In genomic region chr14:39279515-39279914, GRCh38 we compare ENCODE assay signal across 24 cellular contexts.
"Had no signal": no experiment of that assay in that cellular context is flagged by ENCODE, and none has a peak within 500 bp of the region (broad histone marks: within the 10 kb centered on the region; RNA-seq: fewer than 3 reads in every experiment).

No MANE protein-coding gene starts in this region.

- H3K36me3 ChIP-seq: breast epithelium, ovary, uterus had no signal

- H3K27me3 ChIP-seq: breast epithelium, esophagus muscularis mucosa, foreskin keratinocyte, heart left ventricle, left lung, ovary, uterus had no signal

- H3K27ac Mint-ChIP-seq: activated B cell treated with CpG ODN at 0.5 μM for 24 hours; dendritic cell treated with granulocyte-macrophage colony-stimulating factor and Interleukin-4, amounts not matched to agents 40 ng/mL and 50 ng/mL, for 4 days; progenitor cell of endocrine pancreas; T-helper 2 cell treated with Interferon-gamma antibody and Interleukin-4, amounts not matched to agents 5 μg/mL and 100 μg/mL, for 36 hours had no signal

- DNase-seq: activated B cell treated with CpG ODN at 0.5 μM for 24 hours; activated naive CD4-positive, alpha-beta T cell; central memory CD4-positive, alpha-beta T cell; foreskin keratinocyte; heart left ventricle; hypothalamus; left lung; lower lobe of right lung; mucosa of descending colon; ovary; stimulated activated CD4-positive, alpha-beta T cell treated with anti-CD3 and anti-CD28 coated beads, Interleukin-12 subunit alpha, Interleukin-12 subunit beta, amount 100 ng/mL, for 4 hours; stimulated activated CD4-positive, alpha-beta T cell treated with anti-CD3 and anti-CD28 coated beads, Interleukin-4, amount 100 ng/mL, for 1 hour; T-helper 1 cell; trophoblast cell; uterus had no signal

- H3K9me3 ChIP-seq: breast epithelium, esophagus muscularis mucosa, heart left ventricle, left lung, lower lobe of right lung, mucosa of descending colon, ovary, thoracic aorta, uterus had no signal

- ATAC-seq: foreskin keratinocyte, heart left ventricle, left lung, lower lobe of right lung, mucosa of descending colon, sciatic nerve had no signal

- H3K4me3 ChIP-seq: breast epithelium, esophagus muscularis mucosa, heart left ventricle, left lung, lower lobe of right lung, mucosa of descending colon, ovary, skin epidermis, thoracic aorta, uterus had no signal

- H3K4me3 Mint-ChIP-seq: activated B cell treated with CpG ODN at 0.5 μM for 24 hours; dendritic cell treated with granulocyte-macrophage colony-stimulating factor and Interleukin-4, amounts not matched to agents 40 ng/mL and 50 ng/mL, for 4 days; stimulated activated naive CD8-positive, alpha-beta T cell treated with anti-CD3 and anti-CD28 coated beads, Interleukin-15, Interleukin-2, amounts not matched to agents 100 ng/mL and 50 ng/mL, for 24 hours; T-helper 2 cell treated with Interferon-gamma antibody and Interleukin-4, amounts not matched to agents 5 μg/mL and 100 μg/mL, for 36 hours had no signal

- H3K27ac ChIP-seq: breast epithelium, esophagus muscularis mucosa, foreskin keratinocyte, heart left ventricle, left lung, lower lobe of right lung, ovary, skin epidermis, thoracic aorta, uterus had no signal

- H3K4me1 ChIP-seq: breast epithelium, foreskin keratinocyte, left lung, lower lobe of right lung, uterus had no signal

- H3K9me3 Mint-ChIP-seq: activated B cell treated with CpG ODN at 0.5 μM for 24 hours; dendritic cell treated with granulocyte-macrophage colony-stimulating factor and Interleukin-4, amounts not matched to agents 40 ng/mL and 50 ng/mL, for 4 days; stimulated activated naive CD8-positive, alpha-beta T cell treated with anti-CD3 and anti-CD28 coated beads, Interleukin-15, Interleukin-2, amounts not matched to agents 100 ng/mL and 50 ng/mL, for 24 hours; T-helper 2 cell treated with Interferon-gamma antibody and Interleukin-4, amounts not matched to agents 5 μg/mL and 100 μg/mL, for 36 hours had no signal

- H3K27me3 Mint-ChIP-seq: activated B cell treated with CpG ODN at 0.5 μM for 24 hours; dendritic cell treated with granulocyte-macrophage colony-stimulating factor and Interleukin-4, amounts not matched to agents 40 ng/mL and 50 ng/mL, for 4 days; progenitor cell of endocrine pancreas; stimulated activated naive CD8-positive, alpha-beta T cell treated with anti-CD3 and anti-CD28 coated beads, Interleukin-15, Interleukin-2, amounts not matched to agents 100 ng/mL and 50 ng/mL, for 24 hours had no signal
